12 cellular contexts compared by ENCODE assay signal in the genomic region with DNA sequence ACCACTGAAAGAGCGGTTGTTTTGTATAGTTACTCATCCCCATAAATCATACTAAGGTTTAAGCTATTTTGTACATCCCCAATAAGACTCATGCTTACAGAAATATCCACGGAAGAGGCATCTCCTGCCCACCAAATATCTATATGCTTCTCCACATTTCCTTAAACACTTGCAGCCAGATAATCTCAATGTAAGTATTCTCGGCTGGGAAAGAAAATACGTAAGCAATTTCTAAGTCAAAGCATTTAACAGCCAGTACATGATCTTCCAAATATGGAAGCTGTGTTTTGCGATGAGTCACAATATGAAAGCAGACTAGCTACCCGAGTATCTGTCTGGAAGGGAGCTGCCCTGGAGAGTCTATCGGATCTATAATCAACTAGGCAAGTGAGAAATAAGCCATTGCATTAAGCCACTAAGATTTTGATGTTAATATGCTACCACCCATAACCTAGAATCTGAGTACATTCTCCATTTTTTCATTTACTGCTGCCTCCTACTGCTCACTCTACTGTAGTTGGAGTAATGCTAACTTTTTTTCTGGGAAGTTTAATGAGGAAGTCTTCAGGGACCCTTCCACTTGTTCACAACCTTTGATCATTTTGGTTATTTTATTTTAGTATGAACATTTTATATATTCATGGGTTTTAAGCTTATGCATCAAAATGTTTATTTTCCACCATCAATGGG. TPM values are rescaled to one million over a fixed set of nuclear protein-coding genes. Genes with fewer than 3 reads are reported as not detected.
DNase-seq lines count a peak whose midpoint lies in the region; ATAC-seq and TF ChIP-seq lines count a peak whose summit lies in the region.
"Had no signal": no experiment of that assay in that cellular context is flagged by ENCODE, and none has a peak within 500 bp of the region (broad histone marks: within the 10 kb centered on the region; RNA-seq: fewer than 3 reads in every experiment).

No MANE protein-coding gene starts in this region.

- H3K27me3 Mint-ChIP-seq in natural killer cell (ENCODE audit: low read depth in 2 of 2), result peaks cover 14 to 29% of the 10 kb centered on the region in 2 donors

- peak overlapping the region; percentile 31 for H3K4me3 ChIP-seq in MG63

- intact Hi-C loops in natural killer cell (cut with micrococcal nuclease), result no loop called here

- H3K9me3 Mint-ChIP-seq in natural killer cell, result no peaks in the 10 kb centered on the region
- H3K9me3 Mint-ChIP-seq: CD4-positive, alpha-beta memory T cell had no signal

- H3K4me3 Mint-ChIP-seq in natural killer cell, result no peak overlapping the region
- H3K4me3 Mint-ChIP-seq: CD4-positive, alpha-beta memory T cell; memory B cell had no signal

- in situ Hi-C loops in ACHN (cut with HindIII; ENCODE audit: low pct_ligation_motif_present, low pct_unique_long_range_greater_than_20kb, low sequenced_read_pairs), result no loop called here

- H3K9me3 ChIP-seq in MG63, result no peaks in the 10 kb centered on the region
- H3K9me3 ChIP-seq: spleen had no signal

- no peak for ATAC-seq in natural killer cell
- ATAC-seq in HG03521 (IDR thresholded peaks at IDR 0.05; ENCODE audit: unreplicated experiment), result no peak

- no peak for TF ChIP-seq CTCF in natural killer cell (IDR thresholded peaks at IDR 0.05)

- no peak overlapping the region for H3K27ac Mint-ChIP-seq in natural killer cell
- H3K27ac Mint-ChIP-seq: CD4-positive, alpha-beta memory T cell; memory B cell had no signal

- H3K36me3 Mint-ChIP-seq in natural killer cell, result no peaks in the 10 kb centered on the region
- H3K36me3 Mint-ChIP-seq: CD4-positive, alpha-beta memory T cell; memory B cell had no signal

- DNase-seq in AG08396 (ENCODE audit: low spot score), result peak; percentile 42
- DNase-seq in MG63, result no peak
- peak; percentile 21 for DNase-seq in astrocyte of the hippocampus (ENCODE audit: low read depth, low spot score)
- DNase-seq in kidney glomerular epithelial cell (lab: John Stamatoyannopoulos, UW), result peak; percentile 2
- DNase-seq in NCI-H524 treated with DMSO at 0.1 percent for 48 hours (lab: John Stamatoyannopoulos, UW), result no peak
- DNase-seq in natural killer cell, result no peak
- no peak for DNase-seq in ACHN
- DNase-seq: activated CD8-positive, alpha-beta memory T cell treated with anti-CD3 and anti-CD28 coated beads, Interleukin-2, amount 50 U/mL, for 4 hours; CD4-positive, alpha-beta memory T cell; spleen had no signal

- H3K36me3 ChIP-seq in MG63, result no peaks in the 10 kb centered on the region
- H3K36me3 ChIP-seq: spleen had no signal

- H3K4me1 Mint-ChIP-seq in natural killer cell, result no peaks in the 10 kb centered on the region

- H3K27me3 ChIP-seq in MG63, result no peaks in the 10 kb centered on the region
- H3K27me3 ChIP-seq: spleen had no signal

RNA-seq across cellular contexts. Expression of a gene that starts 26.9 kb away (rescaled TPM):
- 2.4 and 3.5 TPM in 2 replicates for total RNA-seq in MG63 (2014; rRNA removed; shearing (Covaris generic); ENCODE audit: low replicate concordance)
- 10 to 100 TPM; 22.5 to 32.9 (median 24.1) TPM for total RNA-seq in natural killer cell

RNA-seq across cellular contexts. Expression of a gene that starts 49.6 kb away (rescaled TPM):
- 17.9 TPM in 2 replicates for total RNA-seq in MG63 (2014; rRNA removed; shearing (Covaris generic); ENCODE audit: low replicate concordance)
- total RNA-seq in natural killer cell, result 10 to 100 TPM; 37.1 to 40.9 (median 40.2) TPM

Comparison
In these comparisons a context has a peak if more than half of its experiments do, and no peak if none do; other contexts are left out.
1. DNase-seq: peak in AG08396 (single experiment), astrocyte of the hippocampus (single experiment) and kidney glomerular epithelial cell (single experiment); none in MG63 (single experiment), NCI-H524 treated with DMSO at 0.1 percent for 48 hours (single experiment), natural killer cell (single experiment) and ACHN (single experiment).